In the genomic region with DNA sequence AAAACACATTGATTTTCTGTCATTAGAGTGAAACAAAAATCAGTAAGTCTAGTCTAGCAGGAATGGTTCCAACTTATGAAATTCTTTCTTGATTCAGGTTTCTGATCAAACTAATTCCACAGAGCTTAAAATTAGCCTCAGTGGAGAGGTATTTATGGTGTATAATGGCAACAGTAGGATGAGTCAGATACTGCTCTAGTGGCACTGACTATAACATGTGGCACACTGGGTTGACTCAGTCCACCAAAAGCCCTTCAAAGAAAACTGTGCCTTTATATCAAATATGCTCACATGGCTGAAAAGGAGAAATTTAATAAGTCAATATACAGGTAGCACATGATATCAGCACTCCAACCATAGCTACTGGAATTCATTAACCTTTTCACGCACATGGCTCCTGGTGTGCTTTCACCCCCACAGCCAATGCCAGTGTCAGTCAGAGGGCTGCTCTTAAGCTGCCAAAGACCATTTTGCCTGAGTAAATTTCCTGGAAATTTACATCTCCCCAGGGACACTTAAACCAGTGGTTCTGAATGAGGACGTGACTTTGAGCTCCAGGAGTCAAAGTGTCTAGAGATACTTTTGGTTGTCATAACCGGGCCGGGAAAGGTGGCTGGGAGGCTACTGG, we compare ENCODE assay signal across 19 cellular contexts. TPM values are rescaled to one million over a fixed set of nuclear protein-coding genes. Genes with fewer than 3 reads are reported as not detected.
DNase-seq lines count a peak whose midpoint lies in the region; ATAC-seq and TF ChIP-seq lines count a peak whose summit lies in the region.
"Had no signal": no experiment of that assay in that cellular context is flagged by ENCODE, and none has a peak within 500 bp of the region (broad histone marks: within the 10 kb centered on the region; RNA-seq: fewer than 3 reads in every experiment).

No MANE protein-coding gene starts in this region.

- H3K27me3 ChIP-seq in left ventricle myocardium inferior (ENCODE audit: low read depth) (peaks cover 15% of the 10 kb centered on the region), transverse colon (no peaks in the 10 kb centered on the region), H9 (ENCODE audit: insufficient read depth, low read length) (no peaks in the 10 kb centered on the region)
- H3K27me3 ChIP-seq: BE2C, gastroesophageal sphincter, upper lobe of left lung had no signal

- no peak overlapping the region for H2BK12ac ChIP-seq in H9 (ENCODE audit: insufficient read length, low read depth, low read length)

- H3K4me3 ChIP-seq in left ventricle myocardium inferior = no peak overlapping the region
- H3K4me3 ChIP-seq in fibroblast of mammary gland (ENCODE audit: control insufficient read depth, low read depth, low read length) = no peak overlapping the region
- H3K4me3 ChIP-seq in transverse colon = no peak overlapping the region
- H3K4me3 ChIP-seq: gastroesophageal sphincter, upper lobe of left lung had no signal

- ATAC-seq in Right ventricle myocardium inferior = no peak
- ATAC-seq in SK-N-SH treated with all-trans-retinoic acid at 6 μM for 48 hours = no peak
- ATAC-seq in GM18520 (IDR thresholded peaks at IDR 0.05; ENCODE audit: unreplicated experiment) = no peak
- ATAC-seq: gastroesophageal sphincter had no signal

- intact Hi-C loops in left ventricle myocardium inferior (cut with micrococcal nuclease) (no loop called here), Right ventricle myocardium inferior (cut with DNase I) (no loop called here), transverse colon (cut with DNase I; ENCODE audit: low total_unique reads) (no loop called here)

- H4K5ac ChIP-seq in H9 (ENCODE audit: insufficient read length, low read depth, low read length) = no peak overlapping the region

- H3K79me2 ChIP-seq in H9 (ENCODE audit: insufficient read depth, low read length) = 0 out of 2 replicates have a peak, but pooled peaks cover 1% of the 10 kb centered on the region

- in situ Hi-C loops in transverse colon (cut with MboI; ENCODE audit: low pct_ligation_motif_present in 1 of 4, low pct_unique_long_range_greater_than_20kb in 1 of 4, low sequenced_read_pairs in 3 of 4) = no loop called here

- H3K23ac ChIP-seq in H9 (ENCODE audit: insufficient read length, low read depth, low read length) = no peak overlapping the region

- WGBS in transverse colon (ENCODE audit: low coverage in 1 of 2), 2 donors = 78 to 93% methylated on average over 4 of the region's 4 CpGs
- no CpG with 5 or more reads among the region's 4 CpGs for WGBS in H9 (ENCODE audit: extremely low coverage, insufficient read length, low lambda C conversion rate)

- no peaks in the 10 kb centered on the region for H3K79me1 ChIP-seq in H9 (ENCODE audit: insufficient read depth, low read depth, low read length, poor library complexity, severe bottlenecking)

- no peaks in the 10 kb centered on the region for H4K20me1 ChIP-seq in H9 (ENCODE audit: control insufficient read depth, insufficient read depth, insufficient read length)

- no peaks in the 10 kb centered on the region for H3K36me3 ChIP-seq in left ventricle myocardium inferior
- no peaks in the 10 kb centered on the region for H3K36me3 ChIP-seq in transverse colon
- H3K36me3 ChIP-seq: BE2C, gastroesophageal sphincter, upper lobe of left lung had no signal

- no peak overlapping the region for H3K56ac ChIP-seq in H9 (ENCODE audit: insufficient read length, low read depth, low read length)

- no peak overlapping the region for H3K4ac ChIP-seq in H9 (ENCODE audit: low read depth, low read length)

- no peak overlapping the region for H3K4me3 Mint-ChIP-seq in H9
- H3K4me3 Mint-ChIP-seq: activated CD4-positive, alpha-beta memory T cell treated with anti-CD3 and anti-CD28 coated beads for 36 hours had no signal

- no peaks in the 10 kb centered on the region for H3K9me3 Mint-ChIP-seq in H9
- H3K9me3 Mint-ChIP-seq: activated CD4-positive, alpha-beta memory T cell treated with anti-CD3 and anti-CD28 coated beads for 36 hours had no signal

- no peak overlapping the region for H2BK20ac ChIP-seq in H9 (ENCODE audit: low read depth, low read length, poor library complexity, severe bottlenecking)

- TF ChIP-seq CTCF in left ventricle myocardium inferior (IDR thresholded peaks at IDR 0.05; ENCODE audit: borderline replicate concordance) (no peak), fibroblast of mammary gland (conservative IDR thresholded peaks at IDR 0.05; ENCODE audit: control insufficient read depth, insufficient read depth, low read depth, low read length) (no peak), transverse colon (IDR thresholded peaks at IDR 0.05) (no peak), H9 (conservative IDR thresholded peaks at IDR 0.05) (no peak)

- peaks cover 15 to 19% of the 10 kb centered on the region in 2 experiments for H3K4me1 Mint-ChIP-seq in H9

- no peak for TF ChIP-seq POLR2A in transverse colon (IDR thresholded peaks at IDR 0.05)

- H3K36me3 Mint-ChIP-seq in H9 (ENCODE audit: insufficient read depth in 1 of 3, low read depth in 3 of 3) = no peaks in the 10 kb centered on the region
- H3K36me3 Mint-ChIP-seq: activated CD4-positive, alpha-beta memory T cell treated with anti-CD3 and anti-CD28 coated beads for 36 hours had no signal

- H3K27ac ChIP-seq in left ventricle myocardium inferior (replicated peaks) (peak overlapping the region; percentile 64), transverse colon (peak overlapping the region in 3 of 4 donors; percentile 79 to 82 (median 81)), H9 (ENCODE audit: insufficient read length, low read depth, low read length) (no peak overlapping the region)
- H3K27ac ChIP-seq: upper lobe of left lung had no signal

- H2BK120ac ChIP-seq in H9 (ENCODE audit: low read depth, low read length, poor library complexity, severe bottlenecking) = no peak overlapping the region

- no peak overlapping the region for H3K9ac ChIP-seq in H9 (ENCODE audit: extremely low read depth, insufficient read length, low read length)

- H3K27me3 Mint-ChIP-seq in H9 (ENCODE audit: low read depth) = no peaks in the 10 kb centered on the region
- H3K27me3 Mint-ChIP-seq: activated CD4-positive, alpha-beta memory T cell treated with anti-CD3 and anti-CD28 coated beads for 36 hours had no signal

- no peaks in the 10 kb centered on the region for H3K23me2 ChIP-seq in H9 (ENCODE audit: insufficient read length, low read depth, low read length, poor library complexity, severe bottlenecking)

- no peaks in the 10 kb centered on the region for H3K9me3 ChIP-seq in left ventricle myocardium inferior (replicated peaks)
- H3K9me3 ChIP-seq in transverse colon = no peaks in the 10 kb centered on the region
- H3K9me3 ChIP-seq in H9 (ENCODE audit: control insufficient read depth, low read depth, low read length) = no peaks in the 10 kb centered on the region
- H3K9me3 ChIP-seq: BE2C, gastroesophageal sphincter, upper lobe of left lung had no signal

- no peak overlapping the region for H3K4me2 ChIP-seq in H9 (ENCODE audit: insufficient read depth, insufficient read length, low read length)

- no peak for TF ChIP-seq EP300 in transverse colon (IDR thresholded peaks at IDR 0.05; ENCODE audit: low read depth)

- H2BK15ac ChIP-seq in H9 (ENCODE audit: low read depth, low read length) = no peak overlapping the region

- H3K27ac Mint-ChIP-seq in H9 = peak overlapping the region in 1 of 3 experiments; percentile 9; a peak in 1 of 7 replicates
- H3K27ac Mint-ChIP-seq: activated CD4-positive, alpha-beta memory T cell treated with anti-CD3 and anti-CD28 coated beads for 36 hours had no signal

- no peak overlapping the region for H3T11ph ChIP-seq in H9 (ENCODE audit: low read length)

- no peak overlapping the region for H2BK5ac ChIP-seq in H9 (ENCODE audit: insufficient read length, low read length)

- no peak overlapping the region for H3K18ac ChIP-seq in H9 (ENCODE audit: insufficient read length, low read depth, low read length)

- H4K91ac ChIP-seq in H9 (ENCODE audit: insufficient read length, low read depth, low read length) = no peak overlapping the region

- DNase-seq in left ventricle myocardium inferior (no peak), Right ventricle myocardium inferior (ENCODE audit: missing footprints) (no peak), NCI-H187 treated with DMSO at 0.1 percent for 48 hours (lab: John Stamatoyannopoulos, UW) (peak; percentile 17), fibroblast of mammary gland (ENCODE audit: low read depth) (peak; percentile 55), transverse colon (no peak), H9 (no peak)
- DNase-seq: activated CD4-positive, alpha-beta memory T cell treated with anti-CD3 and anti-CD28 coated beads for 36 hours; BE2C; effector CD4-positive, alpha-beta T cell; Karpas-422; NCI-H146; NCI-H82; SIG-M5; T1000; upper lobe of left lung had no signal

- no peak overlapping the region for H2AK5ac ChIP-seq in H9 (ENCODE audit: insufficient read length, low read length)

- H3K14ac ChIP-seq in H9 (ENCODE audit: insufficient read depth, low read length) = no peak overlapping the region

- H3K4me1 ChIP-seq in left ventricle myocardium inferior (peaks cover 29% of the 10 kb centered on the region), transverse colon (peaks cover 0 to 45% (median 17%) of the 10 kb centered on the region in 4 donors), H9 (ENCODE audit: insufficient read depth, low read length) (no peaks in the 10 kb centered on the region; the same call in 1 of the 2 replicates)
- H3K4me1 ChIP-seq: BE2C had no signal

- no peak overlapping the region for H2AFZ ChIP-seq in H9 (ENCODE audit: low read length)

- H4K8ac ChIP-seq in H9 (replicated peaks; ENCODE audit: insufficient read length, low read depth, low read length) = no peak overlapping the region

TF ChIP-seq in SK-N-SH treated with all-trans-retinoic acid at 6 μM for 48 hours, 23 proteins besides CTCF, POLR2A, EP300 and RAD21 (continues in another document):
- no peak for TF ChIP-seq TCF4 (CRISPR knock-in tag; IDR thresholded peaks at IDR 0.05; ENCODE audit: borderline replicate concordance)
- no peak for TF ChIP-seq PPARA (CRISPR knock-in tag; IDR thresholded peaks at IDR 0.05; ENCODE audit: borderline replicate concordance)
- no peak for TF ChIP-seq CSDC2 (CRISPR knock-in tag; IDR thresholded peaks at IDR 0.05)
- TF ChIP-seq, protein P1, sequence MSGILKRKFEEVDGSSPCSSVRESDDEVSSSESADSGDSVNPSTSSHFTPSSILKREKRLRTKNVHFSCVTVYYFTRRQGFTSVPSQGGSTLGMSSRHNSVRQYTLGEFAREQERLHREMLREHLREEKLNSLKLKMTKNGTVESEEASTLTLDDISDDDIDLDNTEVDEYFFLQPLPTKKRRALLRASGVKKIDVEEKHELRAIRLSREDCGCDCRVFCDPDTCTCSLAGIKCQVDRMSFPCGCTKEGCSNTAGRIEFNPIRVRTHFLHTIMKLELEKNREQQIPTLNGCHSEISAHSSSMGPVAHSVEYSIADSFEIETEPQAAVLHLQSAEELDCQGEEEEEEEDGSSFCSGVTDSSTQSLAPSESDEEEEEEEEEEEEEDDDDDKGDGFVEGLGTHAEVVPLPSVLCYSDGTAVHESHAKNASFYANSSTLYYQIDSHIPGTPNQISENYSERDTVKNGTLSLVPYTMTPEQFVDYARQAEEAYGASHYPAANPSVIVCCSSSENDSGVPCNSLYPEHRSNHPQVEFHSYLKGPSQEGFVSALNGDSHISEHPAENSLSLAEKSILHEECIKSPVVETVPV (CRISPR knock-in tag; IDR thresholded peaks at IDR 0.05) = no peak
- no peak for TF ChIP-seq GLIS3 (CRISPR knock-in tag; IDR thresholded peaks at IDR 0.05)
- no peak for TF ChIP-seq SNAI2 (CRISPR knock-in tag; IDR thresholded peaks at IDR 0.05)

RNA-seq across cellular contexts. Expression of gene CATSPERB, which starts 21.7 kb away (rescaled TPM):
- total RNA-seq in left ventricle myocardium inferior (0.99 TPM), Right ventricle myocardium inferior (2.4 TPM), transverse colon (1 to 10 TPM in 3 of 4 donors, not detected in 1; 1.2 to 5.1 (median 3.8) TPM), H9 (2021) (0.48 and 0.68 TPM in 2 replicates)
- total RNA-seq: G401 had no signal

Comparison
In these comparisons a context has a peak if more than half of its experiments do, and no peak if none do; other contexts are left out.
1. DNase-seq: peak in NCI-H187 treated with DMSO at 0.1 percent for 48 hours (single experiment) and fibroblast of mammary gland (single experiment); none in left ventricle myocardium inferior (single experiment), Right ventricle myocardium inferior (single experiment), transverse colon (single experiment) and H9 (single experiment).